Comparison of ENCODE assay signal across 8 cellular contexts in genomic region chr9:63817622-63818518, GRCh38.
A peak's percentile ranks its signal among the peaks of the same experiment; 100 is the strongest.
DNase-seq lines count a peak whose midpoint lies in the region; ATAC-seq and TF ChIP-seq lines count a peak whose summit lies in the region.

No MANE protein-coding gene starts in this region.

- peaks cover 0 to 40% (median 21%) of the 10 kb centered on the region in 11 donors for H3K9me3 Mint-ChIP-seq in naive thymus-derived CD4-positive, alpha-beta T cell
- H3K9me3 Mint-ChIP-seq in stimulated activated naive B cell treated with anti-CD40 and anti-IgM and Interleukin-4, amounts not matched to agents 10 μg/mL and 1 μg/mL and 100 μg/mL, for 72 hours = peaks cover 17 to 26% of the 10 kb centered on the region in 2 donors

- no peak overlapping the region for H3K27ac ChIP-seq in naive thymus-derived CD4-positive, alpha-beta T cell (ENCODE audit: low read depth, low read length)

- ATAC-seq in GM19023 (IDR thresholded peaks at IDR 0.05; ENCODE audit: unreplicated experiment) (peak; percentile 66), HG03139 (IDR thresholded peaks at IDR 0.05; ENCODE audit: unreplicated experiment) (peak; percentile 50)
- ATAC-seq in naive thymus-derived CD4-positive, alpha-beta T cell = peak; percentile 54
- ATAC-seq in stimulated activated naive B cell treated with anti-CD40 and anti-IgM and Interleukin-4, amounts not matched to agents 10 μg/mL and 1 μg/mL and 100 μg/mL, for 72 hours (replicated peaks) = peak; percentile 59 to 60

- peaks cover 14 to 18% (median 17%) of the 10 kb centered on the region in 7 donors for H3K4me1 Mint-ChIP-seq in naive thymus-derived CD4-positive, alpha-beta T cell
- H3K4me1 Mint-ChIP-seq in stimulated activated naive B cell treated with anti-CD40 and anti-IgM and Interleukin-4, amounts not matched to agents 10 μg/mL and 1 μg/mL and 100 μg/mL, for 72 hours = peaks cover 11 to 19% of the 10 kb centered on the region in 2 donors

- H3K9me3 ChIP-seq in naive thymus-derived CD4-positive, alpha-beta T cell (ENCODE audit: control insufficient read depth in 2 of 3, low read length in 3 of 3) = no peaks in the 10 kb centered on the region

- H3K4me3 ChIP-seq in epithelial cell of proximal tubule (ENCODE audit: low read depth, low read length) = peak overlapping the region; percentile 50
- peak overlapping the region; percentile 63 for H3K4me3 ChIP-seq in naive thymus-derived CD4-positive, alpha-beta T cell (ENCODE audit: low read length)

- no peak for TF ChIP-seq CTCF in epithelial cell of proximal tubule (conservative IDR thresholded peaks at IDR 0.05; ENCODE audit: low read depth, low read length)

- H3K27me3 Mint-ChIP-seq in naive thymus-derived CD4-positive, alpha-beta T cell = peaks cover 16 to 30% (median 19%) of the 10 kb centered on the region in 5 donors
- peaks cover 13 to 15% of the 10 kb centered on the region in 2 donors for H3K27me3 Mint-ChIP-seq in stimulated activated naive B cell treated with anti-CD40 and anti-IgM and Interleukin-4, amounts not matched to agents 10 μg/mL and 1 μg/mL and 100 μg/mL, for 72 hours

- H3K36me3 ChIP-seq in naive thymus-derived CD4-positive, alpha-beta T cell (ENCODE audit: control insufficient read depth in 2 of 3, insufficient read depth in 3 of 3, low read length in 3 of 3) = no peaks in the 10 kb centered on the region

- H3K36me3 Mint-ChIP-seq in naive thymus-derived CD4-positive, alpha-beta T cell = peaks cover 3 to 21% (median 4%) of the 10 kb centered on the region in 5 donors
- peaks cover 11% of the 10 kb centered on the region in 2 donors for H3K36me3 Mint-ChIP-seq in stimulated activated naive B cell treated with anti-CD40 and anti-IgM and Interleukin-4, amounts not matched to agents 10 μg/mL and 1 μg/mL and 100 μg/mL, for 72 hours

- POLR2A ChIA-PET in naive thymus-derived CD4-positive, alpha-beta T cell (lab: Charles Lee) = no interaction called here

- peak; percentile 43 to 45 for DNase-seq in activated CD4-positive, alpha-beta T cell treated with anti-CD3 and anti-CD28 coated beads, Interleukin-2, amount 50 U/mL, for 4 hours
- DNase-seq in epithelial cell of proximal tubule (ENCODE audit: low read depth) (no peak), cerebellar cortex (ENCODE audit: low spot score) (no peak), GM19240 (ENCODE audit: insufficient read length, low spot score) (no peak)
- peak; percentile 24 to 73 (median 42) for DNase-seq in naive thymus-derived CD4-positive, alpha-beta T cell
- DNase-seq in stimulated activated naive B cell treated with anti-CD40 and anti-IgM and Interleukin-4, amounts not matched to agents 10 μg/mL and 1 μg/mL and 100 μg/mL, for 72 hours = peak; percentile 73

- CTCF ChIA-PET in naive thymus-derived CD4-positive, alpha-beta T cell (lab: Charles Lee) = no interaction called here

- H3K27ac Mint-ChIP-seq in naive thymus-derived CD4-positive, alpha-beta T cell = peak overlapping the region in 2 of 9 donors; percentile 80 to 83
- H3K27ac Mint-ChIP-seq in stimulated activated naive B cell treated with anti-CD40 and anti-IgM and Interleukin-4, amounts not matched to agents 10 μg/mL and 1 μg/mL and 100 μg/mL, for 72 hours = peak overlapping the region; percentile 77

- intact Hi-C loops in naive thymus-derived CD4-positive, alpha-beta T cell (cut with micrococcal nuclease) = no loop called here

- H3K4me1 ChIP-seq in naive thymus-derived CD4-positive, alpha-beta T cell (ENCODE audit: control insufficient read depth in 2 of 2, insufficient read depth in 2 of 2, low read length in 2 of 2) = peaks cover 6 to 7% of the 10 kb centered on the region in 2 donors

- peaks cover 0 to 6% of the 10 kb centered on the region in 2 donors for H3K27me3 ChIP-seq in naive thymus-derived CD4-positive, alpha-beta T cell (ENCODE audit: control insufficient read depth in 2 of 2, insufficient read depth in 2 of 2, low read length in 2 of 2)

- peak overlapping the region; percentile 68 to 86 (median 78) for H3K4me3 Mint-ChIP-seq in naive thymus-derived CD4-positive, alpha-beta T cell
- H3K4me3 Mint-ChIP-seq in stimulated activated naive B cell treated with anti-CD40 and anti-IgM and Interleukin-4, amounts not matched to agents 10 μg/mL and 1 μg/mL and 100 μg/mL, for 72 hours = peak overlapping the region; percentile 79 to 83

Comparison
In these comparisons a context has a peak if more than half of its experiments do, and no peak if none do; other contexts are left out.
1. DNase-seq: peak in activated CD4-positive, alpha-beta T cell treated with anti-CD3 and anti-CD28 coated beads, Interleukin-2, amount 50 U/mL, for 4 hours (2 of 2), naive thymus-derived CD4-positive, alpha-beta T cell (9 of 9) and stimulated activated naive B cell treated with anti-CD40 and anti-IgM and Interleukin-4, amounts not matched to agents 10 μg/mL and 1 μg/mL and 100 μg/mL, for 72 hours (single experiment); none in epithelial cell of proximal tubule (single experiment), cerebellar cortex (single experiment) and GM19240 (single experiment).
2. Peak in every context shown above with its lines, with median percentiles within 50 percentile points of each other: ATAC-seq.